10 cellular contexts compared by ENCODE assay signal in genomic region chr7:100492738-100493475, GRCh38. TPM values are rescaled to one million over a fixed set of nuclear protein-coding genes. Genes with fewer than 3 reads are reported as not detected.
DNase-seq lines count a peak whose midpoint lies in the region; ATAC-seq, FAIRE-seq and TF ChIP-seq lines count a peak whose summit lies in the region.
"Had no signal": no experiment of that assay in that cellular context is flagged by ENCODE, and none has a peak within 500 bp of the region (broad histone marks: within the 10 kb centered on the region; RNA-seq: fewer than 3 reads in every experiment).

No MANE protein-coding gene starts in this region.

- no peak for DNase-seq in stimulated activated naive CD8-positive, alpha-beta T cell treated with anti-CD3 and anti-CD28 coated beads, Interleukin-15, Interleukin-2, amounts not matched to agents 100 U/mL and 50 U/mL, for 24 hours
- DNase-seq in choroid plexus epithelial cell (ENCODE audit: low read depth) = no peak
- DNase-seq in GM12892 (ENCODE audit: insufficient read length) = no peak
- DNase-seq in HT-29 (ENCODE audit: low spot score) = no peak
- no peak for DNase-seq in stimulated activated CD4-positive, alpha-beta T cell treated with anti-CD3 and anti-CD28 coated beads, Interleukin-2, amount 100 ng/mL, for 24 hours
- no peak for DNase-seq in foreskin keratinocyte
- DNase-seq: SHP77 treated with DMSO at 0.1 percent for 48 hours had no signal

- ATAC-seq in stimulated activated naive CD8-positive, alpha-beta T cell treated with anti-CD3 and anti-CD28 coated beads, Interleukin-15, Interleukin-2, amounts not matched to agents 100 U/mL and 50 U/mL, for 24 hours = no peak
- no peak for ATAC-seq in foreskin keratinocyte

- no peak for FAIRE-seq in GM12892 (lab: Jason Lieb, UNC)

- H3K9me3 ChIP-seq in muscle layer of duodenum (ENCODE audit: control insufficient read depth in 1 of 2, low read length in 2 of 2) = no peaks in the 10 kb centered on the region

- peak overlapping the region; percentile 47 for H3K27ac Mint-ChIP-seq in stimulated activated naive CD8-positive, alpha-beta T cell treated with anti-CD3 and anti-CD28 coated beads, Interleukin-15, Interleukin-2, amounts not matched to agents 100 ng/mL and 50 ng/mL, for 24 hours

- H3K4me3 ChIP-seq in choroid plexus epithelial cell (ENCODE audit: low read depth, low read length) (peak overlapping the region; percentile 48), muscle layer of duodenum (ENCODE audit: low read depth in 1 of 2, low read length in 2 of 2) (peak overlapping the region; percentile 16 to 55)

- TF ChIP-seq CTCF in choroid plexus epithelial cell (conservative IDR thresholded peaks at IDR 0.05; ENCODE audit: low read depth, low read length) (no peak), foreskin keratinocyte (conservative IDR thresholded peaks at IDR 0.05) (no peak)

- no peaks in the 10 kb centered on the region for H3K36me3 ChIP-seq in muscle layer of duodenum (ENCODE audit: control insufficient read depth in 1 of 2, insufficient read depth in 2 of 2, low read length in 2 of 2)

- H3K36me3 Mint-ChIP-seq in stimulated activated naive CD8-positive, alpha-beta T cell treated with anti-CD3 and anti-CD28 coated beads, Interleukin-15, Interleukin-2, amounts not matched to agents 100 ng/mL and 50 ng/mL, for 24 hours (ENCODE audit: low read depth) = no peaks in the 10 kb centered on the region

- peaks cover 7% of the 10 kb centered on the region for H3K27me3 Mint-ChIP-seq in stimulated activated naive CD8-positive, alpha-beta T cell treated with anti-CD3 and anti-CD28 coated beads, Interleukin-15, Interleukin-2, amounts not matched to agents 100 ng/mL and 50 ng/mL, for 24 hours

- no peaks in the 10 kb centered on the region for H3K27me3 ChIP-seq in muscle layer of duodenum (ENCODE audit: low read depth, low read length)
- no peaks in the 10 kb centered on the region for H3K27me3 ChIP-seq in foreskin keratinocyte

- H3K4me1 Mint-ChIP-seq in stimulated activated naive CD8-positive, alpha-beta T cell treated with anti-CD3 and anti-CD28 coated beads, Interleukin-15, Interleukin-2, amounts not matched to agents 100 ng/mL and 50 ng/mL, for 24 hours (ENCODE audit: low read depth) = peaks cover 11% of the 10 kb centered on the region

- H3K27ac ChIP-seq in muscle layer of duodenum (ENCODE audit: low read length) (no peak overlapping the region), foreskin keratinocyte (no peak overlapping the region)

- H3K9me3 Mint-ChIP-seq in stimulated activated naive CD8-positive, alpha-beta T cell treated with anti-CD3 and anti-CD28 coated beads, Interleukin-15, Interleukin-2, amounts not matched to agents 100 ng/mL and 50 ng/mL, for 24 hours = no peaks in the 10 kb centered on the region

- H3K4me1 ChIP-seq in muscle layer of duodenum (ENCODE audit: control insufficient read depth in 1 of 2, insufficient read depth in 2 of 2, low read length in 2 of 2) = peaks cover 0 to 22% of the 10 kb centered on the region in 2 donors
- peaks cover 3% of the 10 kb centered on the region for H3K4me1 ChIP-seq in foreskin keratinocyte

- peak overlapping the region; percentile 61 for H3K4me3 Mint-ChIP-seq in stimulated activated naive CD8-positive, alpha-beta T cell treated with anti-CD3 and anti-CD28 coated beads, Interleukin-15, Interleukin-2, amounts not matched to agents 100 ng/mL and 50 ng/mL, for 24 hours

- TF ChIP-seq POLR2A in GM12892 (IDR thresholded peaks at IDR 0.05; ENCODE audit: low read depth, low read length) = no peak

RNA-seq across cellular contexts. Expression of gene NYAP1, which starts 9.2 kb away (rescaled TPM):
- polyA plus RNA-seq in GM12892 (2012; ENCODE audit: missing spikeins) = 0.08 TPM
- 0.03 and 0.21 TPM in 2 replicates for total RNA-seq in HT-29 (2014; rRNA removed; shearing (Covaris generic))
- total RNA-seq in foreskin keratinocyte = 1.9 and 2.4 TPM in 2 replicates
- 1.3 and 1.4 TPM in 2 replicates for polyA plus RNA-seq in foreskin keratinocyte

RNA-seq across cellular contexts. Expression of gene TSC22D4, which starts 13.9 kb away (rescaled TPM):
- polyA plus RNA-seq in GM12892 (2012; ENCODE audit: missing spikeins) = 12.6 TPM
- 102 and 123 TPM in 2 replicates for total RNA-seq in HT-29 (2014; rRNA removed; shearing (Covaris generic))
- total RNA-seq in foreskin keratinocyte = 37.8 and 44.4 TPM in 2 replicates
- polyA plus RNA-seq in foreskin keratinocyte = 42.9 and 52.7 TPM in 2 replicates

RNA-seq across cellular contexts. Expression of gene SPACDR, which starts 28.8 kb away (rescaled TPM):
- polyA plus RNA-seq in GM12892 (2012; ENCODE audit: missing spikeins) = 0.95 TPM
- 0.21 and 0.64 TPM in 2 replicates for total RNA-seq in HT-29 (2014; rRNA removed; shearing (Covaris generic))
- 0.28 and 0.54 TPM in 2 replicates for total RNA-seq in foreskin keratinocyte
- 0.77 and 1.1 TPM in 2 replicates for polyA plus RNA-seq in foreskin keratinocyte
- polyA plus RNA-seq: neural cell had no signal

RNA-seq across cellular contexts. Expression of gene AGFG2, which starts 46.1 kb away (rescaled TPM):
- polyA plus RNA-seq in GM12892 (2012; ENCODE audit: missing spikeins) = 12.4 TPM
- total RNA-seq in HT-29 (2014; rRNA removed; shearing (Covaris generic)) = 29.8 and 30.4 TPM in 2 replicates
- total RNA-seq in foreskin keratinocyte = 9.6 and 9.8 TPM in 2 replicates
- 8.4 and 9.2 TPM in 2 replicates for polyA plus RNA-seq in foreskin keratinocyte

RNA-seq across cellular contexts. Expression of gene PPP1R35, which starts 56.6 kb away (rescaled TPM):
- polyA plus RNA-seq in GM12892 (2012; ENCODE audit: missing spikeins) = 14.3 TPM
- total RNA-seq in HT-29 (2014; rRNA removed; shearing (Covaris generic)) = 102 and 110 TPM in 2 replicates
- 28.4 and 32.3 TPM in 2 replicates for total RNA-seq in foreskin keratinocyte
- polyA plus RNA-seq in foreskin keratinocyte = 45.8 and 52.1 TPM in 2 replicates
